Comparison of ENCODE assay signal across 24 cellular contexts in genomic region chr16:56872863-56873391, GRCh38. TPM values are rescaled to one million over a fixed set of nuclear protein-coding genes. Genes with fewer than 3 reads are reported as not detected.
A peak's percentile ranks its signal among the peaks of the same experiment; 100 is the strongest.
DNase-seq lines count a peak whose midpoint lies in the region; ATAC-seq and TF ChIP-seq lines count a peak whose summit lies in the region.
"Had no signal": no experiment of that assay in that cellular context is flagged by ENCODE, and none has a peak within 500 bp of the region (broad histone marks: within the 10 kb centered on the region; RNA-seq: fewer than 3 reads in every experiment).

No MANE protein-coding gene starts in this region.

- TF ChIP-seq CTCF in right atrium auricular region (IDR thresholded peaks at IDR 0.05): no peak

- H3K27me3 ChIP-seq in right atrium auricular region: no peaks in the 10 kb centered on the region
- H3K27me3 ChIP-seq: BE2C, neural progenitor cell, SJCRH30, tibial artery had no signal

- intact Hi-C loops in Right ventricle myocardium inferior (cut with DNase I): no loop called here
- intact Hi-C loops in left ventricle myocardium superior (cut with micrococcal nuclease): no loop called here

- DNase-seq in Right ventricle myocardium inferior (ENCODE audit: missing footprints): peak; percentile 30
- DNase-seq in right atrium auricular region (ENCODE audit: low spot score): no peak
- DNase-seq in RPMI7951 (ENCODE audit: low read depth): peak; percentile 87
- no peak for DNase-seq in left ventricle myocardium superior
- DNase-seq in DMS53 (lab: John Stamatoyannopoulos, UW): no peak
- no peak for DNase-seq in activated effector memory CD4-positive, alpha-beta T cell treated with anti-CD3 and anti-CD28 coated beads, Interleukin-2, amount 50 U/mL, for 16 hours
- DNase-seq in left lobe of liver (ENCODE audit: low spot score): no peak
- no peak for DNase-seq in stimulated activated naive CD4-positive, alpha-beta T cell (lab: John Stamatoyannopoulos, UW)
- DNase-seq: activated CD4-positive, alpha-beta T cell treated with anti-CD3 and anti-CD28 coated beads, Interleukin-2, amount 50 U/mL, for 4 hours; activated gamma-delta T cell; BE2C; Caco-2; cortex of kidney; NCI-H1417; NCI-H446; SJCRH30; small intestine; stimulated activated naive CD8-positive, alpha-beta T cell treated with anti-CD3 and anti-CD28 coated beads, Interleukin-15, amount 100 ng/mL, for 72 hours; tibial artery had no signal

- no peak for ATAC-seq in Right ventricle myocardium inferior
- peak; percentile 50 for ATAC-seq in left ventricle myocardium superior
- no peak for ATAC-seq in left lobe of liver
- ATAC-seq: A549; stimulated activated naive CD8-positive, alpha-beta T cell treated with anti-CD3 and anti-CD28 coated beads, Interleukin-15, amount 100 ng/mL, for 72 hours had no signal

- no peak overlapping the region for H3K27ac ChIP-seq in right atrium auricular region
- H3K27ac ChIP-seq: A549, neural progenitor cell, SJCRH30, tibial artery had no signal

- H3K36me3 ChIP-seq in right atrium auricular region: no peaks in the 10 kb centered on the region
- H3K36me3 ChIP-seq: BE2C, neural progenitor cell, SJCRH30, tibial artery had no signal

- H3K9me3 ChIP-seq in right atrium auricular region: no peaks in the 10 kb centered on the region
- H3K9me3 ChIP-seq: A549, BE2C, Caco-2, SJCRH30, tibial artery had no signal

- H3K4me3 ChIP-seq in right atrium auricular region: no peak overlapping the region
- H3K4me3 ChIP-seq: A549, neural progenitor cell, SJCRH30, tibial artery had no signal

- no peaks in the 10 kb centered on the region for H3K4me1 ChIP-seq in right atrium auricular region
- H3K4me1 ChIP-seq: A549, Caco-2, neural progenitor cell, tibial artery had no signal

RNA-seq across cellular contexts. Expression of gene SLC12A3, which starts 7.9 kb away (rescaled TPM):
- total RNA-seq in Right ventricle myocardium inferior: not detected
- total RNA-seq in right atrium auricular region: not detected
- not detected in 2 replicates for total RNA-seq in RPMI7951 (2014; rRNA removed; shearing (Covaris generic))
- total RNA-seq in left ventricle myocardium superior: not detected
- not detected for total RNA-seq in left lobe of liver
- total RNA-seq: bronchial epithelial cell, H1, pulmonary artery endothelial cell, SJCRH30 had no signal

RNA-seq across cellular contexts. Expression of gene HERPUD1, which starts 59.0 kb away (rescaled TPM):
- total RNA-seq in Right ventricle myocardium inferior (114 TPM), right atrium auricular region (100 to 1,000 TPM in 1 of 2 donors, 10 to 100 TPM in 1; 76.4 to 140 TPM), left ventricle myocardium superior (129 TPM), left lobe of liver (122 TPM)
- total RNA-seq in RPMI7951 (2014; rRNA removed; shearing (Covaris generic)): 98.9 and 103 TPM in 2 replicates

Comparison
In these comparisons a context has a peak if more than half of its experiments do, and no peak if none do; other contexts are left out.
1. DNase-seq: peak in Right ventricle myocardium inferior (single experiment) and RPMI7951 (single experiment); none in right atrium auricular region (single experiment), left ventricle myocardium superior (single experiment), DMS53 (single experiment), activated effector memory CD4-positive, alpha-beta T cell treated with anti-CD3 and anti-CD28 coated beads, Interleukin-2, amount 50 U/mL, for 16 hours (single experiment), left lobe of liver (single experiment) and stimulated activated naive CD4-positive, alpha-beta T cell (0 of 6).